In the genomic region with DNA sequence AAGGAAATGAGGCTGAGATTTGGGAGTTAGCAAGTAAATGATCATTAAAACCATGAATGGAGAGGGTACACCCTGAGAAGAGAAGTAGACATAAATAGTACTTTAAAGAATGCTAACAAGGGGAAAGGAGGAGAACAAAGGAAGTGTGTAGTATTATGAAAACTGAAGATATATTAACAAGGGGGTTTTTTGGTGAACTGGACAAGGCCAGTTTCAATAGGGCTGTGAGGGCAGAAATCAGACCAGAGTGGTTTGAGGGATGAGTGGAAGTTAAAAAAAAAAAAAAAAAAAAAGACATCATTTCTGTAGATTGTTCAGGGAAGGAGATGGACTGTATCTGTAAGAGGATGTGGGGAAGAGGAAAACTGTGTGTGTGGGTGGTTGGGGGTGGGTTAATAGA, we compare ENCODE assay signal across 28 cellular contexts.
"Had no signal": no experiment of that assay in that cellular context is flagged by ENCODE, and none has a peak within 500 bp of the region (broad histone marks: within the 10 kb centered on the region; RNA-seq: fewer than 3 reads in every experiment).

No MANE protein-coding gene starts in this region.

- H3K36me3 ChIP-seq: ovary, right lobe of liver, thyroid gland, tibial nerve, upper lobe of left lung had no signal

- H3K27me3 Mint-ChIP-seq: natural killer cell treated with Interleukin-12 subunit alpha and Interleukin-12 subunit beta and Interleukin-15 and Interleukin-18, amount 100 ng/mL, for 72 hours; progenitor cell of endocrine pancreas; stimulated activated naive B cell treated with anti-CD40 and anti-IgM and Interleukin-4, amounts not matched to agents 10 μg/mL and 1 μg/mL and 100 μg/mL, for 72 hours had no signal

- DNase-seq: nephron progenitor cell; nucleus accumbens; ovary; posterior cingulate gyrus; psoas muscle; right cardiac atrium; right lobe of liver; sigmoid colon; stimulated activated CD4-positive, alpha-beta T cell treated with anti-CD3 and anti-CD28 coated beads, Interleukin-15, amount 100 ng/mL, for 24 hours; stimulated activated CD4-positive, alpha-beta T cell treated with anti-CD3 and anti-CD28 coated beads, Interleukin-2, amount 100 ng/mL, for 24 hours; stimulated activated CD4-positive, alpha-beta T cell treated with anti-CD3 and anti-CD28 coated beads, Interleukin-2, amount 100 ng/mL, for 48 hours; stimulated activated CD4-positive, alpha-beta T cell treated with anti-CD3 and anti-CD28 coated beads, Interleukin-4, amount 100 ng/mL, for 24 hours; stimulated activated naive B cell treated with anti-CD40 and anti-IgM and Interleukin-4, amounts not matched to agents 10 μg/mL and 1 μg/mL and 100 μg/mL, for 72 hours; stimulated activated naive CD4-positive, alpha-beta T cell treated with Interleukin-2 at 50 U/mL for 16 hours; stomach; thyroid gland; trophoblast cell; upper lobe of left lung had no signal

- H3K4me1 Mint-ChIP-seq: nephron progenitor cell; neural crest cell; stimulated activated effector memory CD8-positive, alpha-beta T cell treated with anti-CD3 and anti-CD28 coated beads, Interleukin-12 subunit alpha, Interleukin-12 subunit beta, amount 100 ng/mL, for 72 hours; stimulated activated naive B cell treated with anti-CD40 and anti-IgM and Interleukin-4, amounts not matched to agents 10 μg/mL and 1 μg/mL and 100 μg/mL, for 72 hours had no signal

- H3K4me3 ChIP-seq: ovary, psoas muscle, right lobe of liver, sigmoid colon, stomach, thoracic aorta, thyroid gland, tibial nerve, upper lobe of left lung, vagina had no signal

- H3K27ac ChIP-seq: neutrophil, ovary, parathyroid adenoma, psoas muscle, right lobe of liver, sigmoid colon, stomach, thoracic aorta, thyroid gland, tibial nerve, upper lobe of left lung, vagina had no signal

- H2AFZ ChIP-seq: parathyroid adenoma had no signal

- H3K4me1 ChIP-seq: parathyroid adenoma, psoas muscle, right lobe of liver, thyroid gland, tibial nerve, upper lobe of left lung, vagina had no signal

- H3K79me2 ChIP-seq: parathyroid adenoma had no signal

- H3K9me3 Mint-ChIP-seq: natural killer cell treated with Interleukin-12 subunit alpha and Interleukin-12 subunit beta and Interleukin-15 and Interleukin-18, amount 100 ng/mL, for 72 hours; nephron progenitor cell; stimulated activated naive B cell treated with anti-CD40 and anti-IgM and Interleukin-4, amounts not matched to agents 10 μg/mL and 1 μg/mL and 100 μg/mL, for 72 hours; stimulated activated naive CD8-positive, alpha-beta T cell treated with anti-CD3 and anti-CD28 coated beads, Interleukin-15, Interleukin-2, amounts not matched to agents 100 ng/mL and 50 ng/mL, for 24 hours had no signal

- H3K4me3 Mint-ChIP-seq: natural killer cell treated with Interleukin-12 subunit alpha and Interleukin-12 subunit beta and Interleukin-15 and Interleukin-18, amount 100 ng/mL, for 72 hours; nephron progenitor cell; neural crest cell; stimulated activated effector memory CD8-positive, alpha-beta T cell treated with anti-CD3 and anti-CD28 coated beads, Interleukin-12 subunit alpha, Interleukin-12 subunit beta, amount 100 ng/mL, for 72 hours; stimulated activated naive B cell treated with anti-CD40 and anti-IgM and Interleukin-4, amounts not matched to agents 10 μg/mL and 1 μg/mL and 100 μg/mL, for 72 hours; stimulated activated naive CD8-positive, alpha-beta T cell treated with anti-CD3 and anti-CD28 coated beads, Interleukin-15, Interleukin-2, amounts not matched to agents 100 ng/mL and 50 ng/mL, for 24 hours had no signal

- H3K36me3 Mint-ChIP-seq: natural killer cell treated with Interleukin-12 subunit alpha and Interleukin-12 subunit beta and Interleukin-15 and Interleukin-18, amount 100 ng/mL, for 72 hours; stimulated activated effector memory CD8-positive, alpha-beta T cell treated with anti-CD3 and anti-CD28 coated beads, Interleukin-12 subunit alpha, Interleukin-12 subunit beta, amount 100 ng/mL, for 72 hours; stimulated activated naive B cell treated with anti-CD40 and anti-IgM and Interleukin-4, amounts not matched to agents 10 μg/mL and 1 μg/mL and 100 μg/mL, for 72 hours had no signal

- H3K9me3 ChIP-seq: neutrophil, ovary, psoas muscle, right lobe of liver, sigmoid colon, stomach, thoracic aorta, thyroid gland, tibial nerve, vagina had no signal

- H3K27ac Mint-ChIP-seq: natural killer cell treated with Interleukin-12 subunit alpha and Interleukin-12 subunit beta and Interleukin-15 and Interleukin-18, amount 100 ng/mL, for 72 hours; nephron progenitor cell; progenitor cell of endocrine pancreas; stimulated activated effector memory CD8-positive, alpha-beta T cell treated with anti-CD3 and anti-CD28 coated beads, Interleukin-12 subunit alpha, Interleukin-12 subunit beta, amount 100 ng/mL, for 72 hours; stimulated activated naive B cell treated with anti-CD40 and anti-IgM and Interleukin-4, amounts not matched to agents 10 μg/mL and 1 μg/mL and 100 μg/mL, for 72 hours; stimulated activated naive CD8-positive, alpha-beta T cell treated with anti-CD3 and anti-CD28 coated beads, Interleukin-15, Interleukin-2, amounts not matched to agents 100 ng/mL and 50 ng/mL, for 24 hours had no signal

- ATAC-seq: natural killer cell treated with Interleukin-12 subunit alpha and Interleukin-12 subunit beta and Interleukin-15 and Interleukin-18, amount 100 ng/mL, for 72 hours; psoas muscle; right cardiac atrium; right lobe of liver; stimulated activated effector memory CD8-positive, alpha-beta T cell treated with anti-CD3 and anti-CD28 coated beads, Interleukin-12 subunit alpha, Interleukin-12 subunit beta, amount 100 ng/mL, for 72 hours; stimulated activated naive B cell treated with anti-CD40 and anti-IgM and Interleukin-4, amounts not matched to agents 10 μg/mL and 1 μg/mL and 100 μg/mL, for 72 hours had no signal

- H3K27me3 ChIP-seq: neutrophil, ovary, right lobe of liver, sigmoid colon, stomach, thyroid gland, tibial nerve, upper lobe of left lung, vagina had no signal
